ENCODE assay signal across 7 cellular contexts in genomic region chr11:64713031-64713780, GRCh38. TPM values are rescaled to one million over a fixed set of nuclear protein-coding genes. Genes with fewer than 3 reads are reported as not detected.
A peak's percentile ranks its signal among the peaks of the same experiment; 100 is the strongest.
DNase-seq lines count a peak whose midpoint lies in the region; TF ChIP-seq lines count a peak whose summit lies in the region.

No MANE protein-coding gene starts in this region.

- peak overlapping the region; percentile 81 for H3K18ac ChIP-seq in neuronal stem cell (ENCODE audit: low read length)

- no peak overlapping the region for H2AK5ac ChIP-seq in neuronal stem cell (ENCODE audit: low read depth, low read length)

- no peaks in the 10 kb centered on the region for H4K20me1 ChIP-seq in Karpas-422 (ENCODE audit: insufficient read depth, low read depth, low read length)

- H3K9ac ChIP-seq in neuronal stem cell (ENCODE audit: low read depth, low read length, poor library complexity) (peak overlapping the region; percentile 63), Karpas-422 (ENCODE audit: low read length) (no peak overlapping the region)

- intact Hi-C loops in esophagus muscularis mucosa (cut with DNase I): no loop called here

- no peaks in the 10 kb centered on the region for H3K79me2 ChIP-seq in Karpas-422 (ENCODE audit: low read length)

- H3K27me3 ChIP-seq in esophagus muscularis mucosa: peaks cover 0 to 100% (median 59%) of the 10 kb centered on the region in 4 donors
- peaks cover 19 to 58% (median 19%) of the 10 kb centered on the region in 3 experiments for H3K27me3 ChIP-seq in neuronal stem cell (ENCODE audit: control insufficient read depth in 3 of 3, insufficient read depth in 3 of 3, low read depth in 1 of 3, low read length in 3 of 3)
- H3K27me3 ChIP-seq in Karpas-422 (ENCODE audit: low read length): no peaks in the 10 kb centered on the region

- TF ChIP-seq EP300 in esophagus muscularis mucosa (IDR thresholded peaks at IDR 0.05): no peak

- H3K14ac ChIP-seq in neuronal stem cell (ENCODE audit: low read length): no peak overlapping the region

- no peak for TF ChIP-seq POLR2A in esophagus muscularis mucosa (IDR thresholded peaks at IDR 0.05; ENCODE audit: low read depth)

- H3K36me3 ChIP-seq in esophagus muscularis mucosa: no peaks in the 10 kb centered on the region
- H3K36me3 ChIP-seq in neuronal stem cell (replicated peaks in 1 of 2; ENCODE audit: control insufficient read depth in 2 of 2, insufficient read depth in 2 of 2, low read length in 2 of 2): no peaks in the 10 kb centered on the region
- H3K36me3 ChIP-seq in Karpas-422 (ENCODE audit: insufficient read depth, low read length): no peaks in the 10 kb centered on the region

- H3K4me1 ChIP-seq in esophagus muscularis mucosa (peaks cover 9 to 31% (median 21%) of the 10 kb centered on the region in 4 donors), neuronal stem cell (ENCODE audit: control insufficient read depth in 2 of 2, insufficient read depth in 1 of 2, low read depth in 1 of 2, low read length in 2 of 2) (peaks cover 22 to 32% of the 10 kb centered on the region in 2 donors), Karpas-422 (ENCODE audit: low read length) (peaks cover 20% of the 10 kb centered on the region)

- no peak overlapping the region for H2BK12ac ChIP-seq in neuronal stem cell (ENCODE audit: low read length)

- no peaks in the 10 kb centered on the region for H3K79me1 ChIP-seq in neuronal stem cell (ENCODE audit: low read depth, low read length)

- no peak overlapping the region for H4K8ac ChIP-seq in neuronal stem cell (ENCODE audit: low read depth, low read length)

- DNase-seq in GM20000 (ENCODE audit: low spot score) (peak; percentile 62), NCI-H2171 treated with DMSO at 0.1 percent for 48 hours (lab: John Stamatoyannopoulos, UW) (peak; percentile 21), esophagus muscularis mucosa (ENCODE audit: extremely low spot score) (no peak), neuronal stem cell (ENCODE audit: low spot score) (no peak), NCI-H2081 treated with DMSO at 0.1 percent for 48 hours (lab: John Stamatoyannopoulos, UW) (no peak), GOT3 (lab: John Stamatoyannopoulos, UW) (no peak), Karpas-422 (no peak)

- H3K4me3 ChIP-seq in esophagus muscularis mucosa (peak overlapping the region; percentile 12 to 35 (median 22)), neuronal stem cell (ENCODE audit: low read length in 2 of 2) (peak overlapping the region in 1 of 2 donors; percentile 72), Karpas-422 (ENCODE audit: low read length) (no peak overlapping the region)

- no peak overlapping the region for H2BK5ac ChIP-seq in neuronal stem cell (ENCODE audit: low read length)

- no peak overlapping the region for H4K91ac ChIP-seq in neuronal stem cell (ENCODE audit: low read depth, low read length, poor library complexity)

- TF ChIP-seq CTCF in GM20000 (IDR thresholded peaks at IDR 0.05; ENCODE audit: extremely low read depth, missing control alignments) (no peak), esophagus muscularis mucosa (IDR thresholded peaks at IDR 0.05) (no peak)

- WGBS in esophagus muscularis mucosa: 4% methylated on average over 9 of the region's 119 CpGs
- WGBS in neuronal stem cell (ENCODE audit: extremely low coverage in 2 of 2, insufficient read length in 2 of 2, insufficient replicate concordance in 1 of 2), 2 donors: no CpG with 5 or more reads among the region's 119 CpGs

- no peak overlapping the region for H2BK15ac ChIP-seq in neuronal stem cell (ENCODE audit: low read length)

- H3K9me3 ChIP-seq in esophagus muscularis mucosa: no peaks in the 10 kb centered on the region
- peaks cover 0 to 2% of the 10 kb centered on the region in 2 donors for H3K9me3 ChIP-seq in neuronal stem cell (replicated peaks in 1 of 2; ENCODE audit: control insufficient read depth in 2 of 2, insufficient read depth in 1 of 2, low read depth in 1 of 2, low read length in 2 of 2)
- no peaks in the 10 kb centered on the region for H3K9me3 ChIP-seq in Karpas-422 (ENCODE audit: low read length)

- H3K4ac ChIP-seq in neuronal stem cell (ENCODE audit: low read length): no peak overlapping the region

- H3K23ac ChIP-seq in neuronal stem cell (ENCODE audit: low read depth, low read length, poor library complexity): peak overlapping the region; percentile 92

- no peaks in the 10 kb centered on the region for H3K9me2 ChIP-seq in Karpas-422 (replicated peaks; ENCODE audit: insufficient read depth, low read length)

- H2BK120ac ChIP-seq in neuronal stem cell (ENCODE audit: low read depth, low read length): no peak overlapping the region

- H3K27ac ChIP-seq in esophagus muscularis mucosa (replicated peaks in 1 of 4) (no peak overlapping the region), neuronal stem cell (replicated peaks; ENCODE audit: low read length) (no peak overlapping the region), Karpas-422 (ENCODE audit: low read length) (no peak overlapping the region)

- H3K4me2 ChIP-seq in neuronal stem cell (ENCODE audit: insufficient read depth, low read length, poor library complexity, severe bottlenecking) (peak overlapping the region; percentile 59), Karpas-422 (ENCODE audit: low read depth, low read length, poor library complexity, severe bottlenecking) (no peak overlapping the region)

- H2AFZ ChIP-seq in neuronal stem cell (ENCODE audit: low read length) (peak overlapping the region; percentile 70), Karpas-422 (ENCODE audit: low read length) (no peak overlapping the region)

RNA-seq across cellular contexts. Expression of gene NRXN2, which starts 9.8 kb away (rescaled TPM):
- 10 to 100 TPM in 1 of 4 donors, 1 to 10 TPM in 3; 2.1 to 12.9 (median 4.3) TPM for total RNA-seq in esophagus muscularis mucosa
- polyA plus RNA-seq in neuronal stem cell (2013, experiment 1 of 2): 33.3 TPM
- polyA plus RNA-seq in neuronal stem cell (2013, experiment 2 of 2): 33.6 TPM
- total RNA-seq in Karpas-422 (2014; rRNA removed; shearing (Covaris generic); ENCODE audit: low replicate concordance): 0.83 TPM in 1 of 2 replicates, not detected in the other

RNA-seq across cellular contexts. Expression of gene RASGRP2, which starts 30.7 kb away (rescaled TPM):
- 10 to 100 TPM; 32.8 to 72.8 (median 34.9) TPM for total RNA-seq in esophagus muscularis mucosa
- 1.3 TPM for polyA plus RNA-seq in neuronal stem cell (2013, experiment 1 of 2)
- 1.4 TPM for polyA plus RNA-seq in neuronal stem cell (2013, experiment 2 of 2)
- 4.0 and 5.3 TPM in 2 replicates for total RNA-seq in Karpas-422 (2014; rRNA removed; shearing (Covaris generic); ENCODE audit: low replicate concordance)

RNA-seq across cellular contexts. Expression of gene PYGM, which starts 46.6 kb away (rescaled TPM):
- total RNA-seq in esophagus muscularis mucosa: 10 to 100 TPM; 18.4 to 57.2 (median 26.3) TPM
- 1.3 TPM for polyA plus RNA-seq in neuronal stem cell (2013, experiment 1 of 2)
- polyA plus RNA-seq in neuronal stem cell (2013, experiment 2 of 2): 1.3 TPM
- total RNA-seq in Karpas-422 (2014; rRNA removed; shearing (Covaris generic); ENCODE audit: low replicate concordance): 1.3 TPM in 1 of 2 replicates, not detected in the other

Comparison
In these comparisons a context has a peak if more than half of its experiments do, and no peak if none do; other contexts are left out.
1. DNase-seq: peak in GM20000 (single experiment) and NCI-H2171 treated with DMSO at 0.1 percent for 48 hours (single experiment); none in esophagus muscularis mucosa (single experiment), neuronal stem cell (single experiment), NCI-H2081 treated with DMSO at 0.1 percent for 48 hours (single experiment), GOT3 (single experiment) and Karpas-422 (single experiment).